Comparison of ENCODE assay signal across 17 cellular contexts in genomic region chr2:19247186-19247585, GRCh38.
DNase-seq lines count a peak whose midpoint lies in the region; ATAC-seq and TF ChIP-seq lines count a peak whose summit lies in the region.
"Had no signal": no experiment of that assay in that cellular context is flagged by ENCODE, and none has a peak within 500 bp of the region (broad histone marks: within the 10 kb centered on the region; RNA-seq: fewer than 3 reads in every experiment).

No MANE protein-coding gene starts in this region.

- DNase-seq in SK-N-SH: no peak
- DNase-seq in fibroblast of gingiva (ENCODE audit: low read depth): peak; percentile 13
- DNase-seq in osteocyte (ENCODE audit: extremely low spot score, unreplicated experiment): no peak
- DNase-seq in nucleus accumbens (lab: John Stamatoyannopoulos, UW): no peak
- DNase-seq: AML-193; Caco-2; Calu3; CD4-positive, alpha-beta T cell; CD8-positive, alpha-beta T cell; DMS79 treated with DMSO at 0.1 percent for 48 hours; GF-D8 had no signal

- 70% methylated on average over 4 of the region's 4 CpGs for WGBS in SK-N-SH (ENCODE audit: low lambda C conversion rate)

- POLR2A ChIA-PET in SK-N-SH (lab: Yijun Ruan, JAX): no interaction called here

- peak overlapping the region; percentile 66 for H3K27ac Mint-ChIP-seq in osteocyte (ENCODE audit: unreplicated experiment)
- H3K27ac Mint-ChIP-seq: B cell; CD4-positive, alpha-beta T cell; CD8-positive, alpha-beta T cell had no signal

- no peaks in the 10 kb centered on the region for H3K36me3 Mint-ChIP-seq in osteocyte (ENCODE audit: unreplicated experiment)
- H3K36me3 Mint-ChIP-seq: CD8-positive, alpha-beta T cell had no signal

- H3K9me2 ChIP-seq in SK-N-SH: no peaks in the 10 kb centered on the region

- no peaks in the 10 kb centered on the region for H3K27me3 Mint-ChIP-seq in osteocyte (ENCODE audit: unreplicated experiment)
- H3K27me3 Mint-ChIP-seq: B cell; CD4-positive, alpha-beta T cell had no signal

- H3K79me2 ChIP-seq in SK-N-SH (ENCODE audit: insufficient read depth): no peaks in the 10 kb centered on the region

- H3K9me3 Mint-ChIP-seq in osteocyte (ENCODE audit: unreplicated experiment): no peaks in the 10 kb centered on the region
- H3K9me3 Mint-ChIP-seq: CD4-positive, alpha-beta T cell; CD8-positive, alpha-beta T cell had no signal

- no peak overlapping the region for H3K4me2 ChIP-seq in SK-N-SH
- H3K4me2 ChIP-seq: A549; BLaER1 treated with 17β-estradiol and CSF1 and Interleukin-3, amounts not matched to agents 10 nM and 100 nM had no signal

- no peak overlapping the region for H3K4me3 ChIP-seq in SK-N-SH (ENCODE audit: low read depth in 2 of 2, low read length in 1 of 2)
- H3K4me3 ChIP-seq: A549; BLaER1 treated with 17β-estradiol and CSF1 and Interleukin-3, amounts not matched to agents 10 nM and 100 nM had no signal

- peak overlapping the region; percentile 3; the same call in 1 of the 2 replicates for H2AFZ ChIP-seq in SK-N-SH (ENCODE audit: low read depth)

- H3K4me1 ChIP-seq in SK-N-SH (ENCODE audit: control insufficient read depth in 1 of 2, insufficient read depth in 2 of 2, low read depth in 1 of 2, low read length in 1 of 2): no peaks in the 10 kb centered on the region
- H3K4me1 ChIP-seq: BLaER1 treated with 17β-estradiol and CSF1 and Interleukin-3, amounts not matched to agents 10 nM and 100 nM; Caco-2 had no signal

- H3F3A ChIP-seq in SK-N-SH (replicated peaks; ENCODE audit: insufficient read depth): no peaks in the 10 kb centered on the region

- no peak for TF ChIP-seq EP300 in SK-N-SH (IDR thresholded peaks at IDR 0.05; ENCODE audit: borderline replicate concordance in 1 of 2, low read depth in 1 of 2, low read length in 1 of 2)

- no peak overlapping the region for H3K4me3 Mint-ChIP-seq in osteocyte (ENCODE audit: unreplicated experiment)
- H3K4me3 Mint-ChIP-seq: B cell; CD4-positive, alpha-beta T cell; CD8-positive, alpha-beta T cell had no signal

- peaks cover 9% of the 10 kb centered on the region for H3K4me1 Mint-ChIP-seq in osteocyte (ENCODE audit: unreplicated experiment)
- H3K4me1 Mint-ChIP-seq: B cell had no signal

- no peaks in the 10 kb centered on the region for H3K36me3 ChIP-seq in SK-N-SH (replicated peaks in 1 of 2; ENCODE audit: control insufficient read depth in 1 of 2, insufficient read depth in 2 of 2, low read length in 1 of 2)
- H3K36me3 ChIP-seq: BLaER1 treated with 17β-estradiol and CSF1 and Interleukin-3, amounts not matched to agents 10 nM and 100 nM had no signal

- no peak overlapping the region for H3K27ac ChIP-seq in SK-N-SH (ENCODE audit: low read depth in 2 of 2, low read length in 1 of 2)
- H3K27ac ChIP-seq: 22Rv1; A549; BLaER1 treated with 17β-estradiol and CSF1 and Interleukin-3, amounts not matched to agents 10 nM and 100 nM; C4-2B had no signal

- no peak for ATAC-seq in SK-N-SH treated with all-trans-retinoic acid at 6 μM for 48 hours
- ATAC-seq: A549; CD8-positive, alpha-beta T cell had no signal

- no peaks in the 10 kb centered on the region for H3K9me3 ChIP-seq in SK-N-SH
- H3K9me3 ChIP-seq: A549; BLaER1 treated with 17β-estradiol and CSF1 and Interleukin-3, amounts not matched to agents 10 nM and 100 nM; Caco-2 had no signal

- no peak overlapping the region for H3K9ac ChIP-seq in SK-N-SH
- H3K9ac ChIP-seq: BLaER1 treated with 17β-estradiol and CSF1 and Interleukin-3, amounts not matched to agents 10 nM and 100 nM had no signal

- no peak for TF ChIP-seq RAD21 in SK-N-SH (IDR thresholded peaks at IDR 0.05; ENCODE audit: low read length)

- TF ChIP-seq CTCF in SK-N-SH (IDR thresholded peaks at IDR 0.05) (no peak), osteocyte (IDR thresholded peaks at IDR 0.05) (no peak)

- CTCF ChIA-PET in SK-N-SH (lab: Yijun Ruan, JAX): no interaction called here

- H3K27me3 ChIP-seq in SK-N-SH (ENCODE audit: insufficient read depth): no peaks in the 10 kb centered on the region
- H3K27me3 ChIP-seq: BLaER1 treated with 17β-estradiol and CSF1 and Interleukin-3, amounts not matched to agents 10 nM and 100 nM had no signal

- no peaks in the 10 kb centered on the region for H4K20me1 ChIP-seq in SK-N-SH (ENCODE audit: insufficient read depth)
- H4K20me1 ChIP-seq: BLaER1 treated with 17β-estradiol and CSF1 and Interleukin-3, amounts not matched to agents 10 nM and 100 nM had no signal

TF ChIP-seq in SK-N-SH, 30 proteins besides CTCF, POLR2A, EP300 and RAD21 (continues in another document):
- TF ChIP-seq YY1 (IDR thresholded peaks at IDR 0.05; ENCODE audit: low read depth): no peak
- TF ChIP-seq ZBTB33 (IDR thresholded peaks at IDR 0.05; ENCODE audit: borderline replicate concordance, low read depth): no peak

TF ChIP-seq in SK-N-SH treated with all-trans-retinoic acid at 6 μM for 48 hours, 23 proteins besides CTCF, POLR2A, EP300 and RAD21:
- TF ChIP-seq ZNF565 (CRISPR knock-in tag; conservative IDR thresholded peaks at IDR 0.05; ENCODE audit: low read depth): no peak
- TF ChIP-seq OSR1 (CRISPR knock-in tag; IDR thresholded peaks at IDR 0.05): no peak
- TF ChIP-seq SNAI2 (CRISPR knock-in tag; IDR thresholded peaks at IDR 0.05): no peak
- no peak for TF ChIP-seq ZFP30 (CRISPR knock-in tag; IDR thresholded peaks at IDR 0.05)
- TF ChIP-seq ZNF70 (CRISPR knock-in tag; IDR thresholded peaks at IDR 0.05): no peak
- no peak for TF ChIP-seq ZC3H10 (CRISPR knock-in tag; IDR thresholded peaks at IDR 0.05)
- no peak for TF ChIP-seq TOX (CRISPR knock-in tag; IDR thresholded peaks at IDR 0.05; ENCODE audit: borderline replicate concordance)
- TF ChIP-seq RARB (CRISPR knock-in tag; IDR thresholded peaks at IDR 0.05): no peak
- no peak for TF ChIP-seq POU6F1 (CRISPR knock-in tag; IDR thresholded peaks at IDR 0.05; ENCODE audit: borderline replicate concordance, low read depth)
- TF ChIP-seq ZFP3 (CRISPR knock-in tag; IDR thresholded peaks at IDR 0.05): no peak
- no peak for TF ChIP-seq CREB5 (CRISPR knock-in tag; IDR thresholded peaks at IDR 0.05; ENCODE audit: low read depth)
- TF ChIP-seq TCF4 (CRISPR knock-in tag; IDR thresholded peaks at IDR 0.05; ENCODE audit: borderline replicate concordance): no peak
- no peak for TF ChIP-seq BACH2 (CRISPR knock-in tag; IDR thresholded peaks at IDR 0.05; ENCODE audit: borderline replicate concordance)
